ENCODE assay signal across 12 cellular contexts in genomic region chr6:108755257-108756240, GRCh38.
DNase-seq lines count a peak whose midpoint lies in the region; TF ChIP-seq lines count a peak whose summit lies in the region.
"Had no signal": no experiment of that assay in that cellular context is flagged by ENCODE, and none has a peak within 500 bp of the region (broad histone marks: within the 10 kb centered on the region; RNA-seq: fewer than 3 reads in every experiment).

No MANE protein-coding gene starts in this region.

- H3K36me3 ChIP-seq in Karpas-422 (ENCODE audit: insufficient read depth, low read length) (no peaks in the 10 kb centered on the region), colonic mucosa (no peaks in the 10 kb centered on the region)

- no peaks in the 10 kb centered on the region for H3K79me2 ChIP-seq in Karpas-422 (ENCODE audit: low read length)

- no peaks in the 10 kb centered on the region for H3K9me2 ChIP-seq in Karpas-422 (replicated peaks; ENCODE audit: insufficient read depth, low read length)

- TF ChIP-seq CTCF in colonic mucosa (IDR thresholded peaks at IDR 0.05) (no peak), mesothelial cell of epicardium (IDR thresholded peaks at IDR 0.05; ENCODE audit: unreplicated experiment) (no peak), nephron progenitor cell (IDR thresholded peaks at IDR 0.05) (no peak)

- H3K4me1 Mint-ChIP-seq in mesothelial cell of epicardium (peaks cover 11% of the 10 kb centered on the region), nephron progenitor cell (peaks cover 3% of the 10 kb centered on the region)
- H3K4me1 Mint-ChIP-seq: central memory CD8-positive, alpha-beta T cell; memory B cell had no signal

- H3K27ac ChIP-seq in Karpas-422 (ENCODE audit: low read length) (no peak overlapping the region), colonic mucosa (no peak overlapping the region)

- H3K9me3 Mint-ChIP-seq in mesothelial cell of epicardium: peaks cover 3% of the 10 kb centered on the region
- H3K9me3 Mint-ChIP-seq in nephron progenitor cell: no peaks in the 10 kb centered on the region
- H3K9me3 Mint-ChIP-seq: central memory CD8-positive, alpha-beta T cell; H9; memory B cell had no signal

- peak; percentile 70 for DNase-seq in AG08395 (ENCODE audit: low spot score)
- DNase-seq in Karpas-422: no peak
- peak; percentile 16 for DNase-seq in colonic mucosa
- peak; percentile 39 for DNase-seq in inferior parietal cortex (ENCODE audit: extremely low spot score)
- DNase-seq in mesothelial cell of epicardium (ENCODE audit: low spot score in 2 of 2, unreplicated experiment in 2 of 2): no peak
- DNase-seq in NCI-H1694 treated with DMSO at 0.1 percent for 48 hours (lab: John Stamatoyannopoulos, UW): no peak
- DNase-seq in NCI-H2029 treated with DMSO at 0.1 percent for 48 hours (lab: John Stamatoyannopoulos, UW): no peak
- DNase-seq in nephron progenitor cell: no peak
- DNase-seq: H9, nucleus accumbens had no signal

- H3K27me3 Mint-ChIP-seq in mesothelial cell of epicardium (ENCODE audit: low read depth) (no peaks in the 10 kb centered on the region), nephron progenitor cell (ENCODE audit: low read depth, poor library complexity) (peaks cover 18% of the 10 kb centered on the region)
- H3K27me3 Mint-ChIP-seq: memory B cell had no signal

- H3K36me3 Mint-ChIP-seq in mesothelial cell of epicardium (no peaks in the 10 kb centered on the region), nephron progenitor cell (ENCODE audit: low read depth) (no peaks in the 10 kb centered on the region)
- H3K36me3 Mint-ChIP-seq: memory B cell had no signal

- H3K9ac ChIP-seq in Karpas-422 (ENCODE audit: low read length) (no peak overlapping the region), colonic mucosa (ENCODE audit: low read depth in 2 of 2, low read length in 2 of 2) (no peak overlapping the region)

- H2AFZ ChIP-seq in Karpas-422 (ENCODE audit: low read length): no peak overlapping the region

- H3K4me3 Mint-ChIP-seq in mesothelial cell of epicardium: no peak overlapping the region
- H3K4me3 Mint-ChIP-seq in nephron progenitor cell: no peak overlapping the region
- H3K4me3 Mint-ChIP-seq: central memory CD8-positive, alpha-beta T cell; H9; memory B cell had no signal

- no peak overlapping the region for H3K27ac Mint-ChIP-seq in mesothelial cell of epicardium
- no peak overlapping the region for H3K27ac Mint-ChIP-seq in nephron progenitor cell
- H3K27ac Mint-ChIP-seq: H9, memory B cell had no signal

- H3K4me3 ChIP-seq in Karpas-422 (ENCODE audit: low read length) (no peak overlapping the region), colonic mucosa (no peak overlapping the region)

- intact Hi-C loops in colonic mucosa (cut with DNase I): no loop called here

- H3K27me3 ChIP-seq in Karpas-422 (ENCODE audit: low read length): no peaks in the 10 kb centered on the region
- no peaks in the 10 kb centered on the region for H3K27me3 ChIP-seq in colonic mucosa

- no peaks in the 10 kb centered on the region for H4K20me1 ChIP-seq in Karpas-422 (ENCODE audit: insufficient read depth, low read depth, low read length)

- peak overlapping the region; percentile 28 for H3K4me2 ChIP-seq in Karpas-422 (ENCODE audit: low read depth, low read length, poor library complexity, severe bottlenecking)

- H3K4me1 ChIP-seq in Karpas-422 (ENCODE audit: low read length) (peaks cover 12% of the 10 kb centered on the region), colonic mucosa (no peaks in the 10 kb centered on the region)

- no peaks in the 10 kb centered on the region for H3K9me3 ChIP-seq in Karpas-422 (ENCODE audit: low read length)
- no peaks in the 10 kb centered on the region for H3K9me3 ChIP-seq in colonic mucosa

Comparison
In these comparisons a context has a peak if more than half of its experiments do, and no peak if none do; other contexts are left out.
1. DNase-seq: peak in AG08395 (single experiment), colonic mucosa (single experiment) and inferior parietal cortex (single experiment); none in Karpas-422 (single experiment), mesothelial cell of epicardium (0 of 2), NCI-H1694 treated with DMSO at 0.1 percent for 48 hours (single experiment), NCI-H2029 treated with DMSO at 0.1 percent for 48 hours (single experiment) and nephron progenitor cell (single experiment).